13 cellular contexts compared by ENCODE assay signal in genomic region chr2:36147670-36148390, GRCh38.
DNase-seq lines count a peak whose midpoint lies in the region; ATAC-seq and TF ChIP-seq lines count a peak whose summit lies in the region.
"Had no signal": no experiment of that assay in that cellular context is flagged by ENCODE, and none has a peak within 500 bp of the region (broad histone marks: within the 10 kb centered on the region; RNA-seq: fewer than 3 reads in every experiment).

No MANE protein-coding gene starts in this region.

- no peak overlapping the region for H3K14ac ChIP-seq in IMR-90 (replicated peaks; ENCODE audit: low read depth, low read length)

- in situ Hi-C loops in IMR-90 (cut with MboI; ENCODE audit: low sequenced_read_pairs): no loop called here

- H3K18ac ChIP-seq in IMR-90 (ENCODE audit: low read depth, low read length): no peak overlapping the region

- peak overlapping the region; percentile 65 for H3K4me2 ChIP-seq in IMR-90 (ENCODE audit: low read depth, low read length)

- no peaks in the 10 kb centered on the region for H3K36me3 Mint-ChIP-seq in T-cell
- H3K36me3 Mint-ChIP-seq in endothelial cell (ENCODE audit: low read depth, unreplicated experiment): no peaks in the 10 kb centered on the region
- H3K36me3 Mint-ChIP-seq: CD14-positive monocyte had no signal

- H3K56ac ChIP-seq in IMR-90 (ENCODE audit: extremely low read depth, insufficient read depth, low read length): no peak overlapping the region

- no peak overlapping the region for H4K91ac ChIP-seq in IMR-90 (ENCODE audit: insufficient read depth, low read depth, low read length)

- no peaks in the 10 kb centered on the region for H3K27me3 ChIP-seq in IMR-90 (ENCODE audit: control insufficient read depth, insufficient read depth, low read length)
- H3K27me3 ChIP-seq in colonic mucosa: no peaks in the 10 kb centered on the region

- H2BK5ac ChIP-seq in IMR-90 (ENCODE audit: low read depth, low read length, poor library complexity, severe bottlenecking): no peak overlapping the region

- DNase-seq in IMR-90: no peak
- no peak for DNase-seq in colonic mucosa
- DNase-seq in T-cell: no peak
- no peak for DNase-seq in stimulated activated CD4-positive, alpha-beta T cell treated with anti-CD3 and anti-CD28 coated beads, Interleukin-4, amount 100 ng/mL, for 4 hours
- DNase-seq in endothelial cell (ENCODE audit: low spot score): no peak
- DNase-seq: activated naive CD4-positive, alpha-beta T cell treated with anti-CD3 and anti-CD28 coated beads, Interleukin-2, amount 50 U/mL, for 16 hours; NCI-H510A had no signal

- no peak overlapping the region for H2BK120ac ChIP-seq in IMR-90 (ENCODE audit: low read depth, low read length)

- H3K4me1 Mint-ChIP-seq in T-cell (peaks cover 0 to 17% (median 8%) of the 10 kb centered on the region in 3 donors), endothelial cell (ENCODE audit: unreplicated experiment) (no peaks in the 10 kb centered on the region)
- H3K4me1 Mint-ChIP-seq: CD14-positive monocyte had no signal

- TF ChIP-seq RAD21 in IMR-90 (IDR thresholded peaks at IDR 0.05; ENCODE audit: low read length): no peak

- no peaks in the 10 kb centered on the region for H3K9me1 ChIP-seq in IMR-90 (ENCODE audit: insufficient read depth, low read length)

- H2BK20ac ChIP-seq in IMR-90 (ENCODE audit: low read depth, low read length): no peak overlapping the region

- no peak overlapping the region for H2AK5ac ChIP-seq in IMR-90 (ENCODE audit: low read depth, low read length)

- ATAC-seq in GM18498 (IDR thresholded peaks at IDR 0.05; ENCODE audit: unreplicated experiment) (peak; percentile 94), GM19372 (IDR thresholded peaks at IDR 0.05; ENCODE audit: low read depth, unreplicated experiment) (peak; percentile 90), HG02870 (IDR thresholded peaks at IDR 0.05; ENCODE audit: unreplicated experiment) (peak; percentile 99), IMR-90 (ENCODE audit: low read depth) (peak; percentile 14), T-cell (replicated peaks in 1 of 4) (no peak)
- ATAC-seq: K562 had no signal

- H3K27ac ChIP-seq in IMR-90 (ENCODE audit: insufficient read depth, low read length) (no peak overlapping the region), colonic mucosa (no peak overlapping the region)

- no peaks in the 10 kb centered on the region for H3K79me1 ChIP-seq in IMR-90 (ENCODE audit: low read depth in 1 of 2, low read length in 2 of 2)

- TF ChIP-seq POLR2A in IMR-90 (IDR thresholded peaks at IDR 0.05; ENCODE audit: low read depth, low read length): no peak

- H3K9ac ChIP-seq in IMR-90 (ENCODE audit: low read depth, low read length) (no peak overlapping the region), colonic mucosa (ENCODE audit: low read depth in 2 of 2, low read length in 2 of 2) (no peak overlapping the region)

- H3K9me3 Mint-ChIP-seq in T-cell: no peaks in the 10 kb centered on the region
- no peaks in the 10 kb centered on the region for H3K9me3 Mint-ChIP-seq in endothelial cell (ENCODE audit: unreplicated experiment)
- H3K9me3 Mint-ChIP-seq: nephron had no signal

- no peaks in the 10 kb centered on the region for H4K20me1 ChIP-seq in IMR-90 (ENCODE audit: insufficient read depth, low read length)

- H3K4me1 ChIP-seq in IMR-90 (ENCODE audit: control insufficient read depth, insufficient read depth, low read length) (no peaks in the 10 kb centered on the region), colonic mucosa (no peaks in the 10 kb centered on the region)

- H2AK9ac ChIP-seq in IMR-90 (replicated peaks; ENCODE audit: low read depth, low read length, poor library complexity): no peak overlapping the region

- POLR2A ChIA-PET in IMR-90 (lab: Charles Lee; ENCODE audit: unreplicated experiment): no interaction called here
- POLR2A ChIA-PET in T-cell (lab: Charles Lee): interaction anchor here in 1 of 2 donors (0.7 kb wide), 1 partner anchor 18 kb away, joined by 3 read pairs; no protein-coding TSS in a partner anchor

- no peak overlapping the region for H2AFZ ChIP-seq in IMR-90 (replicated peaks; ENCODE audit: low read length, poor library complexity)

- no CpG with 5 or more reads among the region's 4 CpGs for WGBS in IMR-90 (ENCODE audit: extremely low coverage in 2 of 2, insufficient read length in 1 of 2), 2 experiments

- H3K9me3 ChIP-seq in IMR-90 (ENCODE audit: control insufficient read depth, insufficient read depth, low read length) (no peaks in the 10 kb centered on the region), colonic mucosa (no peaks in the 10 kb centered on the region)

- no peak overlapping the region for H2BK15ac ChIP-seq in IMR-90 (ENCODE audit: low read depth, low read length)

- BruUV-seq in IMR-90 (replicated peaks; lab: Mats Ljungman, UMichigan): no TSS peak

- H3K27ac Mint-ChIP-seq in T-cell (no peak overlapping the region), endothelial cell (ENCODE audit: unreplicated experiment) (no peak overlapping the region)
- H3K27ac Mint-ChIP-seq: CD14-positive monocyte, nephron had no signal

- no peak overlapping the region for H4K5ac ChIP-seq in IMR-90 (ENCODE audit: low read depth, low read length)

- CTCF ChIA-PET in IMR-90 (lab: Yijun Ruan, JAX): no interaction called here
- CTCF ChIA-PET in T-cell (lab: Charles Lee): no interaction called here

- dilution Hi-C loops in IMR-90 (cut with HindIII; ENCODE audit: low sequenced_read_pairs, unreplicated experiment): no loop called here

- peaks cover 0 to 3% of the 10 kb centered on the region in 2 donors for H3K27me3 Mint-ChIP-seq in T-cell
- H3K27me3 Mint-ChIP-seq in endothelial cell (ENCODE audit: unreplicated experiment): peaks cover 2% of the 10 kb centered on the region

- TF ChIP-seq CTCF in IMR-90 (conservative IDR thresholded peaks at IDR 0.05; ENCODE audit: low read depth, low read length): no peak
- no peak for TF ChIP-seq CTCF in colonic mucosa (IDR thresholded peaks at IDR 0.05)
- no peak for TF ChIP-seq CTCF in endothelial cell (IDR thresholded peaks at IDR 0.05; ENCODE audit: unreplicated experiment)

- intact Hi-C loops in IMR-90 (cut with micrococcal nuclease): no loop called here
- intact Hi-C loops in colonic mucosa (cut with DNase I): no loop called here

- H3K4me3 Mint-ChIP-seq in T-cell (no peak overlapping the region), endothelial cell (ENCODE audit: unreplicated experiment) (no peak overlapping the region)
- H3K4me3 Mint-ChIP-seq: CD14-positive monocyte, nephron had no signal

- no peak overlapping the region for H4K8ac ChIP-seq in IMR-90 (ENCODE audit: low read depth in 2 of 2, low read length in 2 of 2)

- no peak overlapping the region for H3K23ac ChIP-seq in IMR-90 (ENCODE audit: low read depth, low read length)

- H3K4me3 ChIP-seq in IMR-90 (ENCODE audit: insufficient read depth, low read depth, low read length): no peak overlapping the region
- H3K4me3 ChIP-seq in colonic mucosa: no peak overlapping the region
- H3K4me3 ChIP-seq: K562 had no signal

- H3K36me3 ChIP-seq in IMR-90 (ENCODE audit: control insufficient read depth, insufficient read depth, low read length): no peaks in the 10 kb centered on the region
- no peaks in the 10 kb centered on the region for H3K36me3 ChIP-seq in colonic mucosa

- no peak overlapping the region for H3K4ac ChIP-seq in IMR-90 (ENCODE audit: low read depth, low read length)

TF ChIP-seq in IMR-90, 13 proteins besides CTCF, POLR2A, EP300 and RAD21:
- TF ChIP-seq MAZ (IDR thresholded peaks at IDR 0.05; ENCODE audit: borderline replicate concordance, low read depth, low read length) (no peak), CEBPB (IDR thresholded peaks at IDR 0.05; ENCODE audit: low read depth, low read length) (peak; percentile 37; the same call in 1 of the 2 replicates), USF2 (IDR thresholded peaks at IDR 0.05; ENCODE audit: low read depth, low read length) (no peak), RFX5 (IDR thresholded peaks at IDR 0.05; ENCODE audit: low read depth, low read length) (no peak)
- TF ChIP-seq, protein P1, sequence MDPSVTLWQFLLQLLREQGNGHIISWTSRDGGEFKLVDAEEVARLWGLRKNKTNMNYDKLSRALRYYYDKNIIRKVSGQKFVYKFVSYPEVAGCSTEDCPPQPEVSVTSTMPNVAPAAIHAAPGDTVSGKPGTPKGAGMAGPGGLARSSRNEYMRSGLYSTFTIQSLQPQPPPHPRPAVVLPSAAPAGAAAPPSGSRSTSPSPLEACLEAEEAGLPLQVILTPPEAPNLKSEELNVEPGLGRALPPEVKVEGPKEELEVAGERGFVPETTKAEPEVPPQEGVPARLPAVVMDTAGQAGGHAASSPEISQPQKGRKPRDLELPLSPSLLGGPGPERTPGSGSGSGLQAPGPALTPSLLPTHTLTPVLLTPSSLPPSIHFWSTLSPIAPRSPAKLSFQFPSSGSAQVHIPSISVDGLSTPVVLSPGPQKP (IDR thresholded peaks at IDR 0.05; ENCODE audit: borderline replicate concordance, low read depth, low read length): no peak
TF ChIP-seq in IMR-90: peak in this region for 1.

Comparison
In these comparisons a context has a peak if more than half of its experiments do, and no peak if none do; other contexts are left out.
1. ATAC-seq: peak in GM18498 (single experiment), GM19372 (single experiment), HG02870 (single experiment) and IMR-90 (single experiment); none in T-cell (0 of 4).